Comparison of ENCODE assay signal across 13 cellular contexts in the genomic region with DNA sequence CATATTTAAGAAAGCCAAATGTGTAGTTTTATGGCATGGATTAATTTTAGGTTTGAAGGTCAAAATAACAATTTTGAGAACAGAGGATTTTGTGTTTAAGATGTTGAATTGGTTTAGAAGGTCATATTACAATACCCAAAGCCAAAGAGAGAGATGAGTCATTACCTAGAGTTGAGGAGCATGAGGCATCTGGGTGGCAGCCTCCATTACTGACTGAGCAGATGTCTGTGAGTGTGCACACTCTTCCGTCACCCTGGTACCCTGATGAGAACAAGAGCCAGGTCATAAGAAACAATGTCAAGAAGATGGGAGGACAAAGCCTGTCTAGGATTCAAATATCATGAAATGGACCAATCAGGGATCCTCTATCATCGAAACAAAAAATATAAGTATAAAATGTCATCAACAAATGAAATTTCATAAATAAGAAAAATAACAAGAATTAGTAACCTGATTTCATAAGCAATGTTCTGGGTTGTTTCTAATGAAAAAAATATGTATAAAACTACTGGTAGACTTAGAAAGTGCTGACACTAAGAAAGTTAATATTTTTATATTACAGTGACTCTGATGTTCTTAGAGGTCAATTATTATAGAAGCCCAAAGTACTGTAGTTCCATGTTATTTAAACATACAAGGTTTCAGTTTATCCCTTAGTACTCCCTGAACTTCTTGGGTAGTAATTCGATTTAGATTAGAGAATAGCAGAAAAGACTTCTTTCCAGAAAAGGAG. TPM values are rescaled to one million over a fixed set of nuclear protein-coding genes. Genes with fewer than 3 reads are reported as not detected.
DNase-seq lines count a peak whose midpoint lies in the region; ATAC-seq and TF ChIP-seq lines count a peak whose summit lies in the region.
"Had no signal": no experiment of that assay in that cellular context is flagged by ENCODE, and none has a peak within 500 bp of the region (broad histone marks: within the 10 kb centered on the region; RNA-seq: fewer than 3 reads in every experiment).

No MANE protein-coding gene starts in this region.

- H3K4me1 ChIP-seq in HEK293 (ENCODE audit: control insufficient read depth, insufficient read depth, low read length) = peaks cover 4% of the 10 kb centered on the region; the same call in 1 of the 2 replicates
- H3K4me1 ChIP-seq in colonic mucosa = no peaks in the 10 kb centered on the region

- no peak overlapping the region for H3K9ac ChIP-seq in colonic mucosa (ENCODE audit: low read depth in 2 of 2, low read length in 2 of 2)

- H3K36me3 ChIP-seq in HEK293 (ENCODE audit: control insufficient read depth in 2 of 2, insufficient read depth in 1 of 2, low read length in 2 of 2) (no peaks in the 10 kb centered on the region), colonic mucosa (no peaks in the 10 kb centered on the region)

- H3K27ac ChIP-seq in HEK293 (ENCODE audit: extremely low read depth, low read depth, low read length) (no peak overlapping the region), colonic mucosa (no peak overlapping the region)
- H3K27ac ChIP-seq: 22Rv1 had no signal

- CTCF ChIA-PET in HEK293 (lab: Yijun Ruan, JAX) = no interaction called here

- H3K9me3 ChIP-seq in HEK293 (ENCODE audit: control insufficient read depth, insufficient read depth, low read depth, low read length) (no peaks in the 10 kb centered on the region), colonic mucosa (no peaks in the 10 kb centered on the region)

- intact Hi-C loops in colonic mucosa (cut with DNase I) = no loop called here

- ATAC-seq in HG03045 (IDR thresholded peaks at IDR 0.05; ENCODE audit: unreplicated experiment) (no peak), HG03196 (IDR thresholded peaks at IDR 0.05; ENCODE audit: unreplicated experiment) (no peak)

- no peaks in the 10 kb centered on the region for H3K27me3 ChIP-seq in colonic mucosa

- no peak overlapping the region for H3K4me3 ChIP-seq in HEK293 (ENCODE audit: low read depth, low read length)
- no peak overlapping the region for H3K4me3 ChIP-seq in colonic mucosa

- TF ChIP-seq CTCF in HEK293 (tag by site-specific recombination; IDR thresholded peaks at IDR 0.05) (no peak), colonic mucosa (IDR thresholded peaks at IDR 0.05) (no peak)

- POLR2A ChIA-PET in HEK293 (lab: Yijun Ruan, JAX) = no interaction called here

- DNase-seq in DMS 273 (lab: John Stamatoyannopoulos, UW; ENCODE audit: unreplicated experiment) = peak; percentile 20
- DNase-seq in DMS 273 treated with DMSO at 0.1 percent for 48 hours (lab: John Stamatoyannopoulos, UW) = no peak
- DNase-seq in amniotic epithelial cell (ENCODE audit: low read depth) = peak; percentile 60
- DNase-seq in iris pigment epithelial cell (ENCODE audit: low read depth) = peak; percentile 84
- no peak for DNase-seq in colonic mucosa
- DNase-seq: activated gamma-delta T cell; effector memory CD4-positive, alpha-beta T cell; H7; NCI-H1436 treated with DMSO at 0.1 percent for 48 hours had no signal

TF ChIP-seq in HEK293, 187 proteins besides CTCF, POLR2A, EP300 and RAD21:
- TF ChIP-seq ZNF747 (tag by site-specific recombination; IDR thresholded peaks at IDR 0.05) = no peak
- 0 out of 2 replicates have a peak, but pooled peaks have one; percentile 22 for TF ChIP-seq SP7 (tag by site-specific recombination; IDR thresholded peaks at IDR 0.05)
- no peak for TF ChIP-seq ZNF639 (tag by site-specific recombination; IDR thresholded peaks at IDR 0.05)
- TF ChIP-seq ZNF10 (tag by site-specific recombination; IDR thresholded peaks at IDR 0.05) = peak; percentile 55
- TF ChIP-seq ZBTB49 (tag by site-specific recombination; IDR thresholded peaks at IDR 0.05; ENCODE audit: low read depth) = no peak
- TF ChIP-seq ZNF530 (tag by site-specific recombination; IDR thresholded peaks at IDR 0.05; ENCODE audit: low read depth) = no peak
- TF ChIP-seq REST (tag by site-specific recombination; IDR thresholded peaks at IDR 0.05) = no peak
- TF ChIP-seq PRDM10 (tag by site-specific recombination; IDR thresholded peaks at IDR 0.05) = 0 out of 2 replicates have a peak, but pooled peaks have one; percentile 19
- TF ChIP-seq ZNF660 (tag by site-specific recombination; IDR thresholded peaks at IDR 0.05) = 0 out of 2 replicates have a peak, but pooled peaks have one; percentile 14

RNA-seq across cellular contexts. Expression of gene CUBN, which starts 20.0 kb away (rescaled TPM):
- under 1 TPM; 0.25 to 0.42 TPM for total RNA-seq in colonic mucosa

Comparison
In these comparisons a context has a peak if more than half of its experiments do, and no peak if none do; other contexts are left out.
1. DNase-seq: peak in DMS 273 (single experiment), amniotic epithelial cell (single experiment) and iris pigment epithelial cell (single experiment); none in DMS 273 treated with DMSO at 0.1 percent for 48 hours (single experiment) and colonic mucosa (single experiment).